15 cellular contexts compared by ENCODE assay signal in the genomic region with DNA sequence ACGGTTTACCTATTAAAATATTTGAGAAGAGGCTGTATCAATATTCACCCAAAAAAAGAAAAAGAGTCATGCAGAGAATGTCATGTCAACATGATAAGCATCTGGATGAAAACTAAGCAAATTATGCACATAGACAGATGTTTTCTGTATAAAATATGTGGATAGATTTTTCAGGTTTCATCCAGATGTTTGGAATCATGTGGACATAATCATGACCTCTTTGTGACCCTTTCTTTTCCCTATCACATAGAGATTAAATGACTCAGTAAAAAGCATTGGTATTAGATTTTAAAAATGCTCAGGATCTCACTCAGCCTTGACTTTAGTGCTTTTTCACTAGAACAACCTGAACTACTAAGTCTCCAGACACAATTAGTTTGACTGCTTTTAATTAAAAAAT.
DNase-seq lines count a peak whose midpoint lies in the region; ATAC-seq and TF ChIP-seq lines count a peak whose summit lies in the region.
"Had no signal": no experiment of that assay in that cellular context is flagged by ENCODE, and none has a peak within 500 bp of the region (broad histone marks: within the 10 kb centered on the region; RNA-seq: fewer than 3 reads in every experiment).

No MANE protein-coding gene starts in this region.

- H3K27ac ChIP-seq in left ventricle myocardium inferior (replicated peaks) = no peak overlapping the region
- no peak overlapping the region for H3K27ac ChIP-seq in foreskin keratinocyte
- H3K27ac ChIP-seq: BLaER1 treated with 17β-estradiol and CSF1 and Interleukin-3, amounts not matched to agents 10 nM and 100 nM had no signal

- H3K36me3 ChIP-seq in left ventricle myocardium inferior = no peaks in the 10 kb centered on the region
- H3K36me3 ChIP-seq: BLaER1 treated with 17β-estradiol and CSF1 and Interleukin-3, amounts not matched to agents 10 nM and 100 nM had no signal

- ATAC-seq in foreskin keratinocyte = no peak

- no peaks in the 10 kb centered on the region for H3K9me3 ChIP-seq in left ventricle myocardium inferior (replicated peaks)
- H3K9me3 ChIP-seq: BLaER1 treated with 17β-estradiol and CSF1 and Interleukin-3, amounts not matched to agents 10 nM and 100 nM had no signal

- peak; percentile 6 for DNase-seq in NCI-H2171 treated with DMSO at 0.1 percent for 48 hours (lab: John Stamatoyannopoulos, UW)
- no peak for DNase-seq in NCI-H2171 (lab: John Stamatoyannopoulos, UW)
- peak; percentile 12 for DNase-seq in SK-N-DZ (ENCODE audit: low spot score)
- peak; percentile 3 for DNase-seq in fibroblast of pulmonary artery (ENCODE audit: low read depth)
- DNase-seq in left ventricle myocardium inferior = no peak
- DNase-seq in foreskin keratinocyte = no peak
- DNase-seq in islet precursor cell = no peak
- DNase-seq: 8988T; CD4-positive, CD25-positive, alpha-beta regulatory T cell; DND-41; GDM1; GOT3; H9; HFFc6 had no signal

- no peaks in the 10 kb centered on the region for H3K4me1 ChIP-seq in left ventricle myocardium inferior
- no peaks in the 10 kb centered on the region for H3K4me1 ChIP-seq in foreskin keratinocyte
- H3K4me1 ChIP-seq: BLaER1 treated with 17β-estradiol and CSF1 and Interleukin-3, amounts not matched to agents 10 nM and 100 nM had no signal

- no peak overlapping the region for H3K4me3 ChIP-seq in fibroblast of pulmonary artery (replicated peaks; ENCODE audit: low read depth, low read length)
- H3K4me3 ChIP-seq in left ventricle myocardium inferior = no peak overlapping the region
- H3K4me3 ChIP-seq: BLaER1 treated with 17β-estradiol and CSF1 and Interleukin-3, amounts not matched to agents 10 nM and 100 nM had no signal

- intact Hi-C loops in left ventricle myocardium inferior (cut with micrococcal nuclease) = no loop called here

- TF ChIP-seq CTCF in fibroblast of pulmonary artery (IDR thresholded peaks at IDR 0.05; ENCODE audit: low read length, missing control alignments) (no peak), left ventricle myocardium inferior (IDR thresholded peaks at IDR 0.05; ENCODE audit: borderline replicate concordance) (no peak), foreskin keratinocyte (conservative IDR thresholded peaks at IDR 0.05) (no peak)

- H3K27me3 ChIP-seq in left ventricle myocardium inferior (ENCODE audit: low read depth) (no peaks in the 10 kb centered on the region), foreskin keratinocyte (no peaks in the 10 kb centered on the region)
- H3K27me3 ChIP-seq: BLaER1 treated with 17β-estradiol and CSF1 and Interleukin-3, amounts not matched to agents 10 nM and 100 nM had no signal

Comparison
In these comparisons a context has a peak if more than half of its experiments do, and no peak if none do; other contexts are left out.
1. DNase-seq: peak in NCI-H2171 treated with DMSO at 0.1 percent for 48 hours (single experiment), SK-N-DZ (single experiment) and fibroblast of pulmonary artery (single experiment); none in NCI-H2171 (single experiment), left ventricle myocardium inferior (single experiment), foreskin keratinocyte (0 of 2) and islet precursor cell (single experiment).